ENCODE assay signal across 1 cellular context in genomic region chr5:173866249-173867172, GRCh38.
A peak's percentile ranks its signal among the peaks of the same experiment; 100 is the strongest.
TF ChIP-seq lines count a peak whose summit lies in the region.

No MANE protein-coding gene starts in this region.

TF ChIP-seq in K562, 482 proteins besides CTCF, POLR2A, EP300 and RAD21 (continued from another document and continues in another):
- TF ChIP-seq, protein P1, sequence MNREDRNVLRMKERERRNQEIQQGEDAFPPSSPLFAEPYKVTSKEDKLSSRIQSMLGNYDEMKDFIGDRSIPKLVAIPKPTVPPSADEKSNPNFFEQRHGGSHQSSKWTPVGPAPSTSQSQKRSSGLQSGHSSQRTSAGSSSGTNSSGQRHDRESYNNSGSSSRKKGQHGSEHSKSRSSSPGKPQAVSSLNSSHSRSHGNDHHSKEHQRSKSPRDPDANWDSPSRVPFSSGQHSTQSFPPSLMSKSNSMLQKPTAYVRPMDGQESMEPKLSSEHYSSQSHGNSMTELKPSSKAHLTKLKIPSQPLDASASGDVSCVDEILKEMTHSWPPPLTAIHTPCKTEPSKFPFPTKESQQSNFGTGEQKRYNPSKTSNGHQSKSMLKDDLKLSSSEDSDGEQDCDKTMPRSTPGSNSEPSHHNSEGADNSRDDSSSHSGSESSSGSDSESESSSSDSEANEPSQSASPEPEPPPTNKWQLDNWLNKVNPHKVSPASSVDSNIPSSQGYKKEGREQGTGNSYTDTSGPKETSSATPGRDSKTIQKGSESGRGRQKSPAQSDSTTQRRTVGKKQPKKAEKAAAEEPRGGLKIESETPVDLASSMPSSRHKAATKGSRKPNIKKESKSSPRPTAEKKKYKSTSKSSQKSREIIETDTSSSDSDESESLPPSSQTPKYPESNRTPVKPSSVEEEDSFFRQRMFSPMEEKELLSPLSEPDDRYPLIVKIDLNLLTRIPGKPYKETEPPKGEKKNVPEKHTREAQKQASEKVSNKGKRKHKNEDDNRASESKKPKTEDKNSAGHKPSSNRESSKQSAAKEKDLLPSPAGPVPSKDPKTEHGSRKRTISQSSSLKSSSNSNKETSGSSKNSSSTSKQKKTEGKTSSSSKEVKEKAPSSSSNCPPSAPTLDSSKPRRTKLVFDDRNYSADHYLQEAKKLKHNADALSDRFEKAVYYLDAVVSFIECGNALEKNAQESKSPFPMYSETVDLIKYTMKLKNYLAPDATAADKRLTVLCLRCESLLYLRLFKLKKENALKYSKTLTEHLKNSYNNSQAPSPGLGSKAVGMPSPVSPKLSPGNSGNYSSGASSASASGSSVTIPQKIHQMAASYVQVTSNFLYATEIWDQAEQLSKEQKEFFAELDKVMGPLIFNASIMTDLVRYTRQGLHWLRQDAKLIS (CRISPR knock-in tag; IDR thresholded peaks at IDR 0.05): no peak
- TF ChIP-seq TEAD1 (CRISPR knock-in tag; IDR thresholded peaks at IDR 0.05) (no peak), KLF16 (IDR thresholded peaks at IDR 0.05) (no peak), TOE1 (IDR thresholded peaks at IDR 0.05; ENCODE audit: borderline replicate concordance) (no peak; the same call in 1 of the 2 replicates), TOE1 (CRISPR knock-in tag; IDR thresholded peaks at IDR 0.05; ENCODE audit: borderline replicate concordance, low read depth) (no peak), NFATC3 (IDR thresholded peaks at IDR 0.05) (no peak), TCF3 (CRISPR knock-in tag; IDR thresholded peaks at IDR 0.05) (no peak), SNRNP70 (optimal IDR thresholded peaks at IDR 0.05; ENCODE audit: low read depth, low read length) (no peak), SMAD2 (IDR thresholded peaks at IDR 0.05; ENCODE audit: low read depth, low read length) (no peak), SIX5 (IDR thresholded peaks at IDR 0.05; ENCODE audit: borderline replicate concordance in 1 of 2, insufficient read depth in 1 of 2, low read depth in 1 of 2, low read length in 2 of 2) (no peak), FOSL1 (tag; conservative IDR thresholded peaks at IDR 0.05) (no peak), MAFG (tag; conservative IDR thresholded peaks at IDR 0.05) (no peak), CXXC5 (CRISPR knock-in tag; IDR thresholded peaks at IDR 0.05) (no peak), BRD4 (IDR thresholded peaks at IDR 0.05) (peak; percentile 81; the same call in 1 of the 2 replicates), NCOA6 (IDR thresholded peaks at IDR 0.05) (no peak), ZNF354B (CRISPR knock-in tag; IDR thresholded peaks at IDR 0.05) (no peak), TEAD4 (IDR thresholded peaks at IDR 0.05; ENCODE audit: low read length) (no peak), TEAD4 (CRISPR knock-in tag; IDR thresholded peaks at IDR 0.05; ENCODE audit: borderline replicate concordance) (no peak), PRMT5 (CRISPR knock-in tag; IDR thresholded peaks at IDR 0.05) (no peak), SMARCC2 (IDR thresholded peaks at IDR 0.05; ENCODE audit: low read depth) (no peak), ZFX (CRISPR knock-in tag; IDR thresholded peaks at IDR 0.05) (peak; percentile 57), IRF9 (tag; IDR thresholded peaks at IDR 0.05) (no peak), THRAP3 (IDR thresholded peaks at IDR 0.05; ENCODE audit: borderline replicate concordance) (no peak), TGIF2 (CRISPR knock-in tag; IDR thresholded peaks at IDR 0.05) (no peak), ZNF518B (CRISPR knock-in tag; IDR thresholded peaks at IDR 0.05) (no peak), ZNF395 (CRISPR knock-in tag; IDR thresholded peaks at IDR 0.05) (peak; percentile 8; the same call in 1 of the 2 replicates), ZC3H11A (IDR thresholded peaks at IDR 0.05; ENCODE audit: low read depth, low read length) (no peak), ELF1 (tag; IDR thresholded peaks at IDR 0.05) (peak; percentile 89), SRSF7 (optimal IDR thresholded peaks at IDR 0.05; ENCODE audit: low read depth, low read length) (no peak), ELF4 (CRISPR knock-in tag; IDR thresholded peaks at IDR 0.05) (0 out of 2 replicates have a peak, but pooled peaks have one; percentile 32), YY1 (IDR thresholded peaks at IDR 0.05; ENCODE audit: borderline replicate concordance in 1 of 3, control insufficient read depth in 1 of 3, extremely low read depth in 1 of 3, insufficient read depth in 3 of 3, insufficient read length in 1 of 3, insufficient replicate concordance in 2 of 3, low read depth in 1 of 3, low read length in 2 of 3) (peak in 1 of 3 experiments; percentile 52), ZNF436 (CRISPR knock-in tag; IDR thresholded peaks at IDR 0.05) (no peak), CHD1 (IDR thresholded peaks at IDR 0.05; ENCODE audit: low read length) (no peak), PURB (CRISPR knock-in tag; IDR thresholded peaks at IDR 0.05; ENCODE audit: low read depth) (no peak), C11orf30 (IDR thresholded peaks at IDR 0.05; ENCODE audit: low read depth) (no peak), HDAC6 (IDR thresholded peaks at IDR 0.05; ENCODE audit: low read depth, low read length) (no peak), ZNF384 (IDR thresholded peaks at IDR 0.05; ENCODE audit: low read depth, low read length) (peak; percentile 85), ZNF175 (CRISPR knock-in tag; IDR thresholded peaks at IDR 0.05; ENCODE audit: low read depth) (no peak), SRF (CRISPR knock-in tag; IDR thresholded peaks at IDR 0.05) (no peak), BCOR (IDR thresholded peaks at IDR 0.05) (no peak), U2AF2 (optimal IDR thresholded peaks at IDR 0.05; ENCODE audit: low read depth, low read length) (no peak), L3MBTL2 (IDR thresholded peaks at IDR 0.05) (no peak), ARID2 (IDR thresholded peaks at IDR 0.05) (no peak), ZNF232 (CRISPR knock-in tag; IDR thresholded peaks at IDR 0.05) (no peak)
- TF ChIP-seq, protein P2, sequence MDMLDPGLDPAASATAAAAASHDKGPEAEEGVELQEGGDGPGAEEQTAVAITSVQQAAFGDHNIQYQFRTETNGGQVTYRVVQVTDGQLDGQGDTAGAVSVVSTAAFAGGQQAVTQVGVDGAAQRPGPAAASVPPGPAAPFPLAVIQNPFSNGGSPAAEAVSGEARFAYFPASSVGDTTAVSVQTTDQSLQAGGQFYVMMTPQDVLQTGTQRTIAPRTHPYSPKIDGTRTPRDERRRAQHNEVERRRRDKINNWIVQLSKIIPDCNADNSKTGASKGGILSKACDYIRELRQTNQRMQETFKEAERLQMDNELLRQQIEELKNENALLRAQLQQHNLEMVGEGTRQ (CRISPR knock-in tag; IDR thresholded peaks at IDR 0.05): peak; percentile 93
- TF ChIP-seq, protein P3, sequence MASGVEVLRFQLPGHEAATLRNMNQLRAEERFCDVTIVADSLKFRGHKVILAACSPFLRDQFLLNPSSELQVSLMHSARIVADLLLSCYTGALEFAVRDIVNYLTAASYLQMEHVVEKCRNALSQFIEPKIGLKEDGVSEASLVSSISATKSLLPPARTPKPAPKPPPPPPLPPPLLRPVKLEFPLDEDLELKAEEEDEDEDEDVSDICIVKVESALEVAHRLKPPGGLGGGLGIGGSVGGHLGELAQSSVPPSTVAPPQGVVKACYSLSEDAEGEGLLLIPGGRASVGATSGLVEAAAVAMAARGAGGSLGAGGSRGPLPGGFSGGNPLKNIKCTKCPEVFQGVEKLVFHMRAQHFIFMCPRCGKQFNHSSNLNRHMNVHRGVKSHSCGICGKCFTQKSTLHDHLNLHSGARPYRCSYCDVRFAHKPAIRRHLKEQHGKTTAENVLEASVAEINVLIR (CRISPR knock-in tag; IDR thresholded peaks at IDR 0.05): no peak
- TF ChIP-seq, protein P4, sequence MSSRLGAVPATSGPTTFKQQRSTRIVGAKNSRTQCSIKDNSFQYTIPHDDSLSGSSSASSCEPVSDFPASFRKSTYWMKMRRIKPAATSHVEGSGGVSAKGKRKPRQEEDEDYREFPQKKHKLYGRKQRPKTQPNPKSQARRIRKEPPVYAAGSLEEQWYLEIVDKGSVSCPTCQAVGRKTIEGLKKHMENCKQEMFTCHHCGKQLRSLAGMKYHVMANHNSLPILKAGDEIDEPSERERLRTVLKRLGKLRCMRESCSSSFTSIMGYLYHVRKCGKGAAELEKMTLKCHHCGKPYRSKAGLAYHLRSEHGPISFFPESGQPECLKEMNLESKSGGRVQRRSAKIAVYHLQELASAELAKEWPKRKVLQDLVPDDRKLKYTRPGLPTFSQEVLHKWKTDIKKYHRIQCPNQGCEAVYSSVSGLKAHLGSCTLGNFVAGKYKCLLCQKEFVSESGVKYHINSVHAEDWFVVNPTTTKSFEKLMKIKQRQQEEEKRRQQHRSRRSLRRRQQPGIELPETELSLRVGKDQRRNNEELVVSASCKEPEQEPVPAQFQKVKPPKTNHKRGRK (tag; IDR thresholded peaks at IDR 0.05): no peak
- TF ChIP-seq, protein P5, sequence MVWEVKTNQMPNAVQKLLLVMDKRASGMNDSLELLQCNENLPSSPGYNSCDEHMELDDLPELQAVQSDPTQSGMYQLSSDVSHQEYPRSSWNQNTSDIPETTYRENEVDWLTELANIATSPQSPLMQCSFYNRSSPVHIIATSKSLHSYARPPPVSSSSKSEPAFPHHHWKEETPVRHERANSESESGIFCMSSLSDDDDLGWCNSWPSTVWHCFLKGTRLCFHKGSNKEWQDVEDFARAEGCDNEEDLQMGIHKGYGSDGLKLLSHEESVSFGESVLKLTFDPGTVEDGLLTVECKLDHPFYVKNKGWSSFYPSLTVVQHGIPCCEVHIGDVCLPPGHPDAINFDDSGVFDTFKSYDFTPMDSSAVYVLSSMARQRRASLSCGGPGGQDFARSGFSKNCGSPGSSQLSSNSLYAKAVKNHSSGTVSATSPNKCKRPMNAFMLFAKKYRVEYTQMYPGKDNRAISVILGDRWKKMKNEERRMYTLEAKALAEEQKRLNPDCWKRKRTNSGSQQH (CRISPR knock-in tag; IDR thresholded peaks at IDR 0.05): no peak
